18 cellular contexts compared by ENCODE assay signal in genomic region chr16:14485131-14485551, GRCh38.
DNase-seq lines count a peak whose midpoint lies in the region; ATAC-seq and TF ChIP-seq lines count a peak whose summit lies in the region.
"Had no signal": no experiment of that assay in that cellular context is flagged by ENCODE, and none has a peak within 500 bp of the region (broad histone marks: within the 10 kb centered on the region; RNA-seq: fewer than 3 reads in every experiment).

No MANE protein-coding gene starts in this region.

- no peak overlapping the region for H2AFZ ChIP-seq in SK-N-SH (ENCODE audit: low read depth)
- no peak overlapping the region for H2AFZ ChIP-seq in mesenchymal stem cell (ENCODE audit: low read depth, low read length)

- H3K18ac ChIP-seq in mesenchymal stem cell (ENCODE audit: low read depth in 1 of 2, low read length in 2 of 2): no peak overlapping the region

- ATAC-seq in SK-N-SH treated with all-trans-retinoic acid at 6 μM for 48 hours (no peak; the same call in 2 of the 3 replicates), GM21619 (IDR thresholded peaks at IDR 0.05; ENCODE audit: unreplicated experiment) (no peak)
- ATAC-seq: natural killer cell treated with Interleukin-12 subunit alpha and Interleukin-12 subunit beta and Interleukin-15 and Interleukin-18, amount 100 ng/mL, for 72 hours; T-cell had no signal

- POLR2A ChIA-PET in SK-N-SH (lab: Yijun Ruan, JAX): no interaction called here
- POLR2A ChIA-PET in RWPE1 (lab: Yijun Ruan, JAX; ENCODE audit: low non-redundant PET): interaction anchor here (0.5 kb wide), 1 partner anchor 210 kb away, joined by 6 read pairs; no protein-coding TSS in a partner anchor

- H4K20me1 ChIP-seq in SK-N-SH (ENCODE audit: insufficient read depth): no peaks in the 10 kb centered on the region

- H3K79me2 ChIP-seq in SK-N-SH (ENCODE audit: insufficient read depth): no peaks in the 10 kb centered on the region; the same call in 1 of the 2 replicates

- H4K91ac ChIP-seq in mesenchymal stem cell (ENCODE audit: low read length): no peak overlapping the region

- no peak overlapping the region for H3K4ac ChIP-seq in mesenchymal stem cell (ENCODE audit: low read depth in 1 of 2, low read length in 2 of 2)

- peaks cover 54% of the 10 kb centered on the region for H3K4me1 Mint-ChIP-seq in type B pancreatic cell (ENCODE audit: unreplicated experiment)

- TF ChIP-seq CTCF in SK-N-SH (IDR thresholded peaks at IDR 0.05) (no peak), type B pancreatic cell (conservative IDR thresholded peaks at IDR 0.05) (no peak), RWPE1 (conservative IDR thresholded peaks at IDR 0.05; ENCODE audit: low read depth) (no peak)

- H3K79me1 ChIP-seq in mesenchymal stem cell (replicated peaks; ENCODE audit: low read length, poor library complexity, severe bottlenecking): peaks cover 2% of the 10 kb centered on the region

- CTCF ChIA-PET in SK-N-SH (lab: Yijun Ruan, JAX): no interaction called here
- CTCF ChIA-PET in RWPE1 (lab: Yijun Ruan, JAX): interaction anchor here (0.6 kb wide), 1 partner anchor 27 kb away, joined by 4 read pairs; no protein-coding TSS in a partner anchor

- H3K4me1 ChIP-seq in SK-N-SH (ENCODE audit: control insufficient read depth in 1 of 2, insufficient read depth in 2 of 2, low read depth in 1 of 2, low read length in 1 of 2) (peaks cover 21 to 22% of the 10 kb centered on the region in 2 experiments), mesenchymal stem cell (ENCODE audit: control insufficient read depth, insufficient read depth, low read depth, low read length) (peaks cover 24% of the 10 kb centered on the region)
- H3K4me1 ChIP-seq: prostate gland had no signal

- H3K9me3 ChIP-seq in SK-N-SH (no peaks in the 10 kb centered on the region), mesenchymal stem cell (ENCODE audit: control insufficient read depth, low read length) (no peaks in the 10 kb centered on the region)
- H3K9me3 ChIP-seq: prostate gland, thyroid gland had no signal

- H3K36me3 Mint-ChIP-seq in type B pancreatic cell: peaks cover 23% of the 10 kb centered on the region

- no peaks in the 10 kb centered on the region for H3K27me3 Mint-ChIP-seq in type B pancreatic cell
- H3K27me3 Mint-ChIP-seq: activated naive CD8-positive, alpha-beta T cell; activated T-cell treated with anti-CD3 and anti-CD28 coated beads, Interleukin-2, amount 50 U/mL, for 24 hours; natural killer cell treated with Interleukin-12 subunit alpha and Interleukin-12 subunit beta and Interleukin-15 and Interleukin-18, amount 100 ng/mL, for 72 hours; T-cell had no signal

- H3K4me3 Mint-ChIP-seq in type B pancreatic cell: peak overlapping the region; percentile 44
- H3K4me3 Mint-ChIP-seq: activated naive CD8-positive, alpha-beta T cell; activated T-cell treated with anti-CD3 and anti-CD28 coated beads, Interleukin-2, amount 50 U/mL, for 24 hours; natural killer cell treated with Interleukin-12 subunit alpha and Interleukin-12 subunit beta and Interleukin-15 and Interleukin-18, amount 100 ng/mL, for 72 hours; T-cell had no signal

- no peak overlapping the region for H2AK5ac ChIP-seq in mesenchymal stem cell (ENCODE audit: low read length, severe bottlenecking)

- peaks cover 4 to 17% of the 10 kb centered on the region in 2 experiments for H3K36me3 ChIP-seq in SK-N-SH (replicated peaks in 1 of 2; ENCODE audit: control insufficient read depth in 1 of 2, insufficient read depth in 2 of 2, low read length in 1 of 2)
- peaks cover 7 to 23% of the 10 kb centered on the region in 2 experiments for H3K36me3 ChIP-seq in mesenchymal stem cell (ENCODE audit: control insufficient read depth in 1 of 2, insufficient read depth in 2 of 2, low read depth in 1 of 2, low read length in 2 of 2)
- H3K36me3 ChIP-seq: prostate gland had no signal

- H3K9me2 ChIP-seq in SK-N-SH: no peaks in the 10 kb centered on the region

- 96% methylated on average over 2 of the region's 2 CpGs for WGBS in SK-N-SH (ENCODE audit: low lambda C conversion rate)
- 100% methylated on average over 1 of the region's 2 CpGs for WGBS in mesenchymal stem cell

- no peak overlapping the region for H3K4me3 ChIP-seq in SK-N-SH (ENCODE audit: low read depth in 2 of 2, low read length in 1 of 2)
- no peak overlapping the region for H3K4me3 ChIP-seq in mesenchymal stem cell (ENCODE audit: insufficient read depth in 1 of 2, low read depth in 1 of 2, low read length in 2 of 2)
- H3K4me3 ChIP-seq: prostate gland, thyroid gland had no signal

- H4K8ac ChIP-seq in mesenchymal stem cell (ENCODE audit: low read length): no peak overlapping the region

- H3K27ac ChIP-seq in SK-N-SH (ENCODE audit: low read depth in 2 of 2, low read length in 1 of 2) (peak overlapping the region in 1 of 2 experiments; percentile 25; a peak in 2 of 4 replicates), mesenchymal stem cell (ENCODE audit: low read length, poor library complexity, severe bottlenecking) (peak overlapping the region; percentile 88), RWPE1 (no peak overlapping the region)
- H3K27ac ChIP-seq: prostate gland had no signal

- no peak overlapping the region for H3K9ac ChIP-seq in SK-N-SH
- no peak overlapping the region for H3K9ac ChIP-seq in mesenchymal stem cell (ENCODE audit: low read length)

- peak overlapping the region in 1 of 2 experiments; percentile 64 for H2BK12ac ChIP-seq in mesenchymal stem cell (ENCODE audit: low read length in 2 of 2)

- H3K9me3 Mint-ChIP-seq in type B pancreatic cell: no peaks in the 10 kb centered on the region
- H3K9me3 Mint-ChIP-seq: natural killer cell treated with Interleukin-12 subunit alpha and Interleukin-12 subunit beta and Interleukin-15 and Interleukin-18, amount 100 ng/mL, for 72 hours; T-cell had no signal

- H2BK5ac ChIP-seq in mesenchymal stem cell (ENCODE audit: low read depth, low read length, poor library complexity, severe bottlenecking): peak overlapping the region; percentile 22

- H3F3A ChIP-seq in SK-N-SH (replicated peaks; ENCODE audit: insufficient read depth): no peaks in the 10 kb centered on the region

- no peaks in the 10 kb centered on the region for H3K27me3 ChIP-seq in SK-N-SH (ENCODE audit: insufficient read depth)
- no peaks in the 10 kb centered on the region for H3K27me3 ChIP-seq in mesenchymal stem cell (ENCODE audit: control insufficient read depth in 1 of 2, insufficient read depth in 1 of 2, low read length in 2 of 2)
- H3K27me3 ChIP-seq: thyroid gland had no signal

- no peak overlapping the region for H3K14ac ChIP-seq in mesenchymal stem cell (ENCODE audit: low read length in 2 of 2)

- no peak for TF ChIP-seq RAD21 in SK-N-SH (IDR thresholded peaks at IDR 0.05; ENCODE audit: low read length)

- DNase-seq in SK-N-SH: no peak
- DNase-seq in astrocyte of the hippocampus (ENCODE audit: low read depth, low spot score): peak; percentile 30
- no peak for DNase-seq in mesenchymal stem cell
- no peak for DNase-seq in type B pancreatic cell (ENCODE audit: extremely low spot score, unreplicated experiment)
- no peak for DNase-seq in SIG-M5 treated with dmso at 0.1 percent for 504 hours (lab: John Stamatoyannopoulos, UW; ENCODE audit: unreplicated experiment)
- DNase-seq in RWPE1 (ENCODE audit: low spot score): no peak
- DNase-seq: 8988T; activated T-cell treated with anti-CD3 and anti-CD28 coated beads, Interleukin-2, amount 50 U/mL, for 24 hours; DMS 273 treated with DMSO at 0.1 percent for 48 hours; NCI-H1930; NCI-H446; T-cell; thyroid gland had no signal

- peak overlapping the region; percentile 80 for H3K27ac Mint-ChIP-seq in type B pancreatic cell
- H3K27ac Mint-ChIP-seq: activated naive CD8-positive, alpha-beta T cell; activated T-cell treated with anti-CD3 and anti-CD28 coated beads, Interleukin-2, amount 50 U/mL, for 24 hours; natural killer cell treated with Interleukin-12 subunit alpha and Interleukin-12 subunit beta and Interleukin-15 and Interleukin-18, amount 100 ng/mL, for 72 hours; T-cell had no signal

- H2BK15ac ChIP-seq in mesenchymal stem cell (ENCODE audit: low read depth, poor library complexity, severe bottlenecking): no peak overlapping the region

- TF ChIP-seq EP300 in SK-N-SH (IDR thresholded peaks at IDR 0.05; ENCODE audit: borderline replicate concordance in 1 of 2, low read depth in 1 of 2, low read length in 1 of 2): no peak

- no peak overlapping the region for H2BK120ac ChIP-seq in mesenchymal stem cell (ENCODE audit: low read depth, low read length)

- H3K23ac ChIP-seq in mesenchymal stem cell (ENCODE audit: low read length in 2 of 2): no peak overlapping the region

- H3K4me2 ChIP-seq in SK-N-SH (no peak overlapping the region), mesenchymal stem cell (ENCODE audit: low read length, poor library complexity, severe bottlenecking) (no peak overlapping the region)

TF ChIP-seq in SK-N-SH, 30 proteins besides CTCF, POLR2A, EP300 and RAD21 (continues in another document):
- peak; percentile 26; the same call in 1 of the 2 replicates for TF ChIP-seq PBX3 (IDR thresholded peaks at IDR 0.05)
- TF ChIP-seq MEF2A (IDR thresholded peaks at IDR 0.05; ENCODE audit: borderline replicate concordance, low read depth): no peak
- no peak for TF ChIP-seq SIN3A (IDR thresholded peaks at IDR 0.05; ENCODE audit: borderline replicate concordance, low read depth, low read length)
- TF ChIP-seq YY1 (IDR thresholded peaks at IDR 0.05; ENCODE audit: low read depth): 0 out of 2 replicates have a peak, but pooled peaks have one; percentile 14

TF ChIP-seq in SK-N-SH treated with all-trans-retinoic acid at 6 μM for 48 hours, 23 proteins besides CTCF, POLR2A, EP300 and RAD21:
- TF ChIP-seq ARNTL (CRISPR knock-in tag; IDR thresholded peaks at IDR 0.05; ENCODE audit: borderline replicate concordance, low read depth) (no peak), ZNF8 (CRISPR knock-in tag; IDR thresholded peaks at IDR 0.05) (no peak), TOX (CRISPR knock-in tag; IDR thresholded peaks at IDR 0.05; ENCODE audit: borderline replicate concordance) (no peak), ISL1 (CRISPR knock-in tag; IDR thresholded peaks at IDR 0.05) (no peak), GLIS3 (CRISPR knock-in tag; IDR thresholded peaks at IDR 0.05) (no peak)
